In the genomic region with DNA sequence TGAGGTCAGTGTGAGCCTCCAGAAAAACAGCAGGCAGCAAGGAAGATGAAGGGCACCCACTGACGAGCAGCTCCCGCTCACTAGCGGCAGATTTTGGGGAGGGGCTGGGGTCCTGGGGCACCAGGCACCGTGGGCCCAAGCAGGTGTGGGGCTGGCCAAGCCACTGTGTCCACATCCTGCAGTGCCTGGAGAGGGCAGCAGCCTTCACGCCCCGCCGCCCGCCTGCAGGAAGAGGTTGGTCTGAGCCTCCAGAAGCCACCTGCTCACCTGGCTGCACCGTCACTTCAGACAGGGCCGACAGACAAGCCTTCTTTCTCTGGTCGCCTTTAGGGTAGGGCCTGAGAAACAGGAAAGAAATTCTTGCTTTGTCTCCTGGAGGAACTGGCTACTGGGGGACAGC, we compare ENCODE assay signal across 5 cellular contexts. TPM values are rescaled to one million over a fixed set of nuclear protein-coding genes. Genes with fewer than 3 reads are reported as not detected.
"Had no signal": no experiment of that assay in that cellular context is flagged by ENCODE, and none has a peak within 500 bp of the region (broad histone marks: within the 10 kb centered on the region; RNA-seq: fewer than 3 reads in every experiment).

No MANE protein-coding gene starts in this region.

RNA-seq across cellular contexts. Expression of gene TMEM191B, which starts 15.8 kb away (rescaled TPM):
- total RNA-seq: RPMI7951 had no signal

RNA-seq across cellular contexts. Expression of gene GGTLC3, which starts 25.4 kb away (rescaled TPM):
- total RNA-seq: M059J, PC-9, Right ventricle myocardium inferior, RPMI7951, SK-MEL-5 had no signal
